ENCODE assay signal across 19 cellular contexts in the genomic region with DNA sequence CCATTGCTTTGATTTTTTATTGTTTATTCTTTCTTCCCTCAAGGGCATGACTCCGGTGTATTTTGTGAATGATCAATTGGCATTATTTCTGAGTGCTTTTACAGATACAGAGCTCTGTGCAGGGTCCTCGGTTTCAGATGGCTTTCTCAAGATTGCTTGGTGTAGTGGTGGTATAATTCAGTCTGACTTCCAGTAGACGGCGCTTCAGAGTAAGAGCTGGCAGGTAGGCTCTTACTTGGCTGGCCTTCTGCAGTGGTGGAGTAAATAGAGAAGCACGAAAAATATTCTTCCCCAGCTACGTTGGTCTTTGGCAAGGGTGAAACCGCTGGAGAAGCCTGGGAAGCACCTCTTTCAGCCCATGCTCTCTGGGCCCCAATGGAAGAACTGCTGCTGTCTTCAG.
DNase-seq lines count a peak whose midpoint lies in the region; ATAC-seq, FAIRE-seq and TF ChIP-seq lines count a peak whose summit lies in the region.
"Had no signal": no experiment of that assay in that cellular context is flagged by ENCODE, and none has a peak within 500 bp of the region (broad histone marks: within the 10 kb centered on the region; RNA-seq: fewer than 3 reads in every experiment).

No MANE protein-coding gene starts in this region.

- no peaks in the 10 kb centered on the region for H3K36me3 ChIP-seq in H7 (replicated peaks; ENCODE audit: control insufficient read depth, insufficient read depth, low read length)
- H3K36me3 ChIP-seq: SJSA1 had no signal

- no peak overlapping the region for H3K27ac Mint-ChIP-seq in WTC11
- H3K27ac Mint-ChIP-seq: B cell; CD4-positive, alpha-beta T cell had no signal

- peak; percentile 98 for ATAC-seq in WTC11

- no peak for FAIRE-seq in GM19239 (lab: Jason Lieb, UNC)
- FAIRE-seq: H54 had no signal

- no peaks in the 10 kb centered on the region for H3K27me3 ChIP-seq in H7 (ENCODE audit: control insufficient read depth, insufficient read depth, low read length)
- H3K27me3 ChIP-seq: SJSA1 had no signal

- no peaks in the 10 kb centered on the region; the same call in 1 of the 2 replicates for H3K4me1 Mint-ChIP-seq in WTC11
- H3K4me1 Mint-ChIP-seq: B cell had no signal

- no peaks in the 10 kb centered on the region for H3K27me3 Mint-ChIP-seq in WTC11 (ENCODE audit: low read depth)
- H3K27me3 Mint-ChIP-seq: B cell; CD4-positive, alpha-beta T cell had no signal

- CTCF ChIA-PET in WTC11 (lab: Charles Lee) (interaction anchor here (1.0 to 1.2 kb wide), 4 partner anchors 12 to 277 kb away, joined by 3 to 4 read pairs (median 4); no protein-coding TSS in a partner anchor), RWPE1 (lab: Yijun Ruan, JAX) (no interaction called here)

- TF ChIP-seq CTCF in WTC11 (IDR thresholded peaks at IDR 0.05) (no peak), RWPE1 (conservative IDR thresholded peaks at IDR 0.05; ENCODE audit: low read depth) (no peak)

- DNase-seq in H7 (peak; percentile 5), NCI-H69 (lab: John Stamatoyannopoulos, UW) (peak; percentile 12), WTC11 (ENCODE audit: low spot score) (peak; percentile 25), islet precursor cell (peak; percentile 56), RWPE1 (ENCODE audit: low spot score) (no peak), NCI-H1694 treated with DMSO at 0.1 percent for 48 hours (lab: John Stamatoyannopoulos, UW) (no peak), GM19239 (ENCODE audit: insufficient read length, low spot score) (no peak)
- DNase-seq: CD4-positive, alpha-beta T cell; IMR-90; Kasumi-1; MM.1S; NCI-H2029; NCI-H524 treated with DMSO at 0.1 percent for 48 hours; NK-92 treated with Interleukin-12 subunit alpha and Interleukin-12 subunit beta, amount 100 ng/mL, for 24 hours; PC-9; SW 1271 had no signal

- H3K36me3 Mint-ChIP-seq in WTC11 = no peaks in the 10 kb centered on the region

- POLR2A ChIA-PET in WTC11 (lab: Charles Lee) = no interaction called here
- POLR2A ChIA-PET in RWPE1 (lab: Yijun Ruan, JAX; ENCODE audit: low non-redundant PET) = no interaction called here

- H3K27ac ChIP-seq in RWPE1 = no peak overlapping the region
- H3K27ac ChIP-seq: PC-9, SJSA1 had no signal

- no peak overlapping the region for H3K4me3 Mint-ChIP-seq in WTC11
- H3K4me3 Mint-ChIP-seq: B cell; CD4-positive, alpha-beta T cell had no signal

- H3K9me3 Mint-ChIP-seq in WTC11 = peaks cover 8% of the 10 kb centered on the region

- H3K4me3 ChIP-seq in H7 (ENCODE audit: insufficient read depth, low read depth, low read length) = no peak overlapping the region
- H3K4me3 ChIP-seq: PC-9, SJSA1 had no signal

TF ChIP-seq in WTC11, 78 proteins besides CTCF, POLR2A, EP300 and RAD21:
- TF ChIP-seq ZBTB21 (CRISPR knock-in tag; IDR thresholded peaks at IDR 0.05; ENCODE audit: borderline replicate concordance) (no peak), NFATC4 (CRISPR knock-in tag; IDR thresholded peaks at IDR 0.05) (no peak), NFE2L1 (CRISPR knock-in tag; IDR thresholded peaks at IDR 0.05) (no peak), FOXK1 (CRISPR knock-in tag; IDR thresholded peaks at IDR 0.05) (no peak), JAZF1 (CRISPR knock-in tag; IDR thresholded peaks at IDR 0.05) (no peak), TCF7 (CRISPR knock-in tag; IDR thresholded peaks at IDR 0.05; ENCODE audit: low read depth) (no peak)
- TF ChIP-seq, protein P1, sequence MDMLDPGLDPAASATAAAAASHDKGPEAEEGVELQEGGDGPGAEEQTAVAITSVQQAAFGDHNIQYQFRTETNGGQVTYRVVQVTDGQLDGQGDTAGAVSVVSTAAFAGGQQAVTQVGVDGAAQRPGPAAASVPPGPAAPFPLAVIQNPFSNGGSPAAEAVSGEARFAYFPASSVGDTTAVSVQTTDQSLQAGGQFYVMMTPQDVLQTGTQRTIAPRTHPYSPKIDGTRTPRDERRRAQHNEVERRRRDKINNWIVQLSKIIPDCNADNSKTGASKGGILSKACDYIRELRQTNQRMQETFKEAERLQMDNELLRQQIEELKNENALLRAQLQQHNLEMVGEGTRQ (CRISPR knock-in tag; IDR thresholded peaks at IDR 0.05) = no peak
- TF ChIP-seq, protein P2, sequence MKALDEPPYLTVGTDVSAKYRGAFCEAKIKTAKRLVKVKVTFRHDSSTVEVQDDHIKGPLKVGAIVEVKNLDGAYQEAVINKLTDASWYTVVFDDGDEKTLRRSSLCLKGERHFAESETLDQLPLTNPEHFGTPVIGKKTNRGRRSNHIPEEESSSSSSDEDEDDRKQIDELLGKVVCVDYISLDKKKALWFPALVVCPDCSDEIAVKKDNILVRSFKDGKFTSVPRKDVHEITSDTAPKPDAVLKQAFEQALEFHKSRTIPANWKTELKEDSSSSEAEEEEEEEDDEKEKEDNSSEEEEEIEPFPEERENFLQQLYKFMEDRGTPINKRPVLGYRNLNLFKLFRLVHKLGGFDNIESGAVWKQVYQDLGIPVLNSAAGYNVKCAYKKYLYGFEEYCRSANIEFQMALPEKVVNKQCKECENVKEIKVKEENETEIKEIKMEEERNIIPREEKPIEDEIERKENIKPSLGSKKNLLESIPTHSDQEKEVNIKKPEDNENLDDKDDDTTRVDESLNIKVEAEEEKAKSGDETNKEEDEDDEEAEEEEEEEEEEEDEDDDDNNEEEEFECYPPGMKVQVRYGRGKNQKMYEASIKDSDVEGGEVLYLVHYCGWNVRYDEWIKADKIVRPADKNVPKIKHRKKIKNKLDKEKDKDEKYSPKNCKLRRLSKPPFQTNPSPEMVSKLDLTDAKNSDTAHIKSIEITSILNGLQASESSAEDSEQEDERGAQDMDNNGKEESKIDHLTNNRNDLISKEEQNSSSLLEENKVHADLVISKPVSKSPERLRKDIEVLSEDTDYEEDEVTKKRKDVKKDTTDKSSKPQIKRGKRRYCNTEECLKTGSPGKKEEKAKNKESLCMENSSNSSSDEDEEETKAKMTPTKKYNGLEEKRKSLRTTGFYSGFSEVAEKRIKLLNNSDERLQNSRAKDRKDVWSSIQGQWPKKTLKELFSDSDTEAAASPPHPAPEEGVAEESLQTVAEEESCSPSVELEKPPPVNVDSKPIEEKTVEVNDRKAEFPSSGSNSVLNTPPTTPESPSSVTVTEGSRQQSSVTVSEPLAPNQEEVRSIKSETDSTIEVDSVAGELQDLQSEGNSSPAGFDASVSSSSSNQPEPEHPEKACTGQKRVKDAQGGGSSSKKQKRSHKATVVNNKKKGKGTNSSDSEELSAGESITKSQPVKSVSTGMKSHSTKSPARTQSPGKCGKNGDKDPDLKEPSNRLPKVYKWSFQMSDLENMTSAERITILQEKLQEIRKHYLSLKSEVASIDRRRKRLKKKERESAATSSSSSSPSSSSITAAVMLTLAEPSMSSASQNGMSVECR (CRISPR knock-in tag; IDR thresholded peaks at IDR 0.05; ENCODE audit: borderline replicate concordance) = no peak
- TF ChIP-seq, protein P3, sequence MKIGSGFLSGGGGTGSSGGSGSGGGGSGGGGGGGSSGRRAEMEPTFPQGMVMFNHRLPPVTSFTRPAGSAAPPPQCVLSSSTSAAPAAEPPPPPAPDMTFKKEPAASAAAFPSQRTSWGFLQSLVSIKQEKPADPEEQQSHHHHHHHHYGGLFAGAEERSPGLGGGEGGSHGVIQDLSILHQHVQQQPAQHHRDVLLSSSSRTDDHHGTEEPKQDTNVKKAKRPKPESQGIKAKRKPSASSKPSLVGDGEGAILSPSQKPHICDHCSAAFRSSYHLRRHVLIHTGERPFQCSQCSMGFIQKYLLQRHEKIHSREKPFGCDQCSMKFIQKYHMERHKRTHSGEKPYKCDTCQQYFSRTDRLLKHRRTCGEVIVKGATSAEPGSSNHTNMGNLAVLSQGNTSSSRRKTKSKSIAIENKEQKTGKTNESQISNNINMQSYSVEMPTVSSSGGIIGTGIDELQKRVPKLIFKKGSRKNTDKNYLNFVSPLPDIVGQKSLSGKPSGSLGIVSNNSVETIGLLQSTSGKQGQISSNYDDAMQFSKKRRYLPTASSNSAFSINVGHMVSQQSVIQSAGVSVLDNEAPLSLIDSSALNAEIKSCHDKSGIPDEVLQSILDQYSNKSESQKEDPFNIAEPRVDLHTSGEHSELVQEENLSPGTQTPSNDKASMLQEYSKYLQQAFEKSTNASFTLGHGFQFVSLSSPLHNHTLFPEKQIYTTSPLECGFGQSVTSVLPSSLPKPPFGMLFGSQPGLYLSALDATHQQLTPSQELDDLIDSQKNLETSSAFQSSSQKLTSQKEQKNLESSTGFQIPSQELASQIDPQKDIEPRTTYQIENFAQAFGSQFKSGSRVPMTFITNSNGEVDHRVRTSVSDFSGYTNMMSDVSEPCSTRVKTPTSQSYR (CRISPR knock-in tag; IDR thresholded peaks at IDR 0.05) = no peak
- TF ChIP-seq, protein P4, sequence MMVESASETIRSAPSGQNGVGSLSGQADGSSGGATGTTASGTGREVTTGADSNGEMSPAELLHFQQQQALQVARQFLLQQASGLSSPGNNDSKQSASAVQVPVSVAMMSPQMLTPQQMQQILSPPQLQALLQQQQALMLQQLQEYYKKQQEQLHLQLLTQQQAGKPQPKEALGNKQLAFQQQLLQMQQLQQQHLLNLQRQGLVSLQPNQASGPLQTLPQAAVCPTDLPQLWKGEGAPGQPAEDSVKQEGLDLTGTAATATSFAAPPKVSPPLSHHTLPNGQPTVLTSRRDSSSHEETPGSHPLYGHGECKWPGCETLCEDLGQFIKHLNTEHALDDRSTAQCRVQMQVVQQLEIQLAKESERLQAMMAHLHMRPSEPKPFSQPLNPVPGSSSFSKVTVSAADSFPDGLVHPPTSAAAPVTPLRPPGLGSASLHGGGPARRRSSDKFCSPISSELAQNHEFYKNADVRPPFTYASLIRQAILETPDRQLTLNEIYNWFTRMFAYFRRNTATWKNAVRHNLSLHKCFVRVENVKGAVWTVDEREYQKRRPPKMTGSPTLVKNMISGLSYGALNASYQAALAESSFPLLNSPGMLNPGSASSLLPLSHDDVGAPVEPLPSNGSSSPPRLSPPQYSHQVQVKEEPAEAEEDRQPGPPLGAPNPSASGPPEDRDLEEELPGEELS (CRISPR knock-in tag; IDR thresholded peaks at IDR 0.05) = no peak
- TF ChIP-seq, protein P5, sequence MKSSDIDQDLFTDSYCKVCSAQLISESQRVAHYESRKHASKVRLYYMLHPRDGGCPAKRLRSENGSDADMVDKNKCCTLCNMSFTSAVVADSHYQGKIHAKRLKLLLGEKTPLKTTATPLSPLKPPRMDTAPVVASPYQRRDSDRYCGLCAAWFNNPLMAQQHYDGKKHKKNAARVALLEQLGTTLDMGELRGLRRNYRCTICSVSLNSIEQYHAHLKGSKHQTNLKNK (CRISPR knock-in tag; IDR thresholded peaks at IDR 0.05) = no peak

Comparison
In these comparisons a context has a peak if more than half of its experiments do, and no peak if none do; other contexts are left out.
1. DNase-seq: peak in H7 (single experiment), NCI-H69 (single experiment), WTC11 (single experiment) and islet precursor cell (single experiment); none in RWPE1 (single experiment), NCI-H1694 treated with DMSO at 0.1 percent for 48 hours (single experiment) and GM19239 (single experiment).